ENCODE assay signal across 10 cellular contexts in the genomic region with DNA sequence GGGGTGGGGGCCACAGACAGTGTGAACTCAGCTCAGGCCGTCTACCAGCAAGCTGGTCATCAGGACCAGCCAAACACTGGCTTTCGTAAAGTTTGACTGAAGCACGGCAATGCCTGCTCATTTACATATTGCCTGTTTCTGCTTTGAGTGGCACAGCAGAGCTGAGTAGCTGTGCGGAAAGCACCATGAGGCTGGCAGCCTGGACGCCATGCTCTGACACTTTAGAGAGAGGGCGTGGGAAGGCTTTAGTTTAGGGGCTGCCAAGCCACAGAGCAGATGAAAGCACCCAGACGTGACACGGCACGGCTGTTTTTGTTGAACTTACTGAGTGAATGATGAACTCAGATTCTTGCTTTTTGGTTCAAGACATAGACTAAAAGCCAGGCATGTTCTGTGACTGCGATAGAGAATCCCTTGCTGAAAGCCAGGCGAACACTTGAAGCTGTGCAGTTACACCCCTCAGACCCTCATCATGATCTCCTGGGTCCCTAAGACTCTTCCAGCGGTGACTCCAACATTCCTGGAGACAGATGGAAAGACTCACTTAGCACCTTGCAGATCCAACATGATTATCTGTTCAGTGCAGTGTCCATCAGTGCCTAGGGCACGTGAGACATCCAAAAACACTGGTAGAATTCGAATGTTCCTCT.
DNase-seq lines count a peak whose midpoint lies in the region; ATAC-seq, FAIRE-seq and TF ChIP-seq lines count a peak whose summit lies in the region.
"Had no signal": no experiment of that assay in that cellular context is flagged by ENCODE, and none has a peak within 500 bp of the region (broad histone marks: within the 10 kb centered on the region; RNA-seq: fewer than 3 reads in every experiment).

No MANE protein-coding gene starts in this region.

- DNase-seq in GM13976 (ENCODE audit: low spot score) (peak; percentile 64), left cardiac atrium (peak; percentile 54), MCF 10A (ENCODE audit: unreplicated experiment) (no peak), middle frontal gyrus (ENCODE audit: extremely low spot score, low spot score) (no peak), RCC 7860 (ENCODE audit: low spot score) (no peak), NCI-H2196 (lab: John Stamatoyannopoulos, UW; ENCODE audit: unreplicated experiment) (no peak)

- no TSS peak for BruUV-seq in MCF 10A (replicated peaks; lab: Mats Ljungman, UMichigan)

- no peaks in the 10 kb centered on the region for H3K9me3 Mint-ChIP-seq in IgD-negative memory B cell
- no peaks in the 10 kb centered on the region for H3K9me3 Mint-ChIP-seq in MCF 10A (ENCODE audit: unreplicated experiment)

- H3K36me3 Mint-ChIP-seq in IgD-negative memory B cell (no peaks in the 10 kb centered on the region), MCF 10A (ENCODE audit: insufficient read depth, unreplicated experiment) (no peaks in the 10 kb centered on the region)

- peak overlapping the region; percentile 58 to 91 (median 90) for H3K27ac Mint-ChIP-seq in IgD-negative memory B cell
- no peak overlapping the region for H3K27ac Mint-ChIP-seq in MCF 10A (ENCODE audit: low read depth, unreplicated experiment)

- peaks cover 2% of the 10 kb centered on the region for H3K27me3 Mint-ChIP-seq in IgD-negative memory B cell
- H3K27me3 Mint-ChIP-seq in MCF 10A (ENCODE audit: insufficient read depth, unreplicated experiment), result no peaks in the 10 kb centered on the region

- CTCF ChIA-PET in MCF 10A (lab: Yijun Ruan, JAX), result no interaction called here

- H3K4me1 Mint-ChIP-seq in IgD-negative memory B cell (peaks cover 29 to 42% (median 40%) of the 10 kb centered on the region in 3 donors), MCF 10A (ENCODE audit: insufficient read depth, unreplicated experiment) (no peaks in the 10 kb centered on the region)

- no peak for FAIRE-seq in RCC 7860 (lab: Jason Lieb, UNC)
- FAIRE-seq: endometrium, K562 had no signal

- intact Hi-C loops in left cardiac atrium (cut with DNase I), result no loop called here
- intact Hi-C loops in MCF 10A (cut with micrococcal nuclease), result no loop called here

- peak overlapping the region; percentile 33 to 84 (median 64) for H3K4me3 Mint-ChIP-seq in IgD-negative memory B cell
- H3K4me3 Mint-ChIP-seq in MCF 10A (ENCODE audit: unreplicated experiment), result no peak overlapping the region

- in situ Hi-C loops in GM13976 (cut with MboI; ENCODE audit: low sequenced_read_pairs, unreplicated experiment), result no loop called here

- POLR2A ChIA-PET in MCF 10A (lab: Yijun Ruan, JAX), result interaction anchor here (0.6 kb wide), 1 partner anchor 97 kb away, joined by 3 read pairs; no protein-coding TSS in a partner anchor

- TF ChIP-seq CTCF in GM13976 (IDR thresholded peaks at IDR 0.05; ENCODE audit: borderline replicate concordance, control extremely low read depth, extremely low read depth, insufficient read depth, missing control alignments), result no peak
- no peak for TF ChIP-seq CTCF in MCF 10A (IDR thresholded peaks at IDR 0.05; ENCODE audit: unreplicated experiment)

- ATAC-seq in GM21515 (IDR thresholded peaks at IDR 0.05; ENCODE audit: unreplicated experiment) (peak; percentile 91), left cardiac atrium (peak; percentile 84 to 89)
- ATAC-seq: K562 had no signal

Comparison
In these comparisons a context has a peak if more than half of its experiments do, and no peak if none do; other contexts are left out.
1. DNase-seq: peak in GM13976 (single experiment) and left cardiac atrium (single experiment); none in MCF 10A (single experiment), middle frontal gyrus (single experiment), RCC 7860 (single experiment) and NCI-H2196 (single experiment).